In genomic region chr10:59553127-59553649, GRCh38 we compare ENCODE assay signal across 20 cellular contexts.
DNase-seq lines count a peak whose midpoint lies in the region; TF ChIP-seq lines count a peak whose summit lies in the region.
"Had no signal": no experiment of that assay in that cellular context is flagged by ENCODE, and none has a peak within 500 bp of the region (broad histone marks: within the 10 kb centered on the region; RNA-seq: fewer than 3 reads in every experiment).

No MANE protein-coding gene starts in this region.

- no peaks in the 10 kb centered on the region for H4K20me1 ChIP-seq in H9 (ENCODE audit: control insufficient read depth, insufficient read depth, insufficient read length)

- H3K56ac ChIP-seq in H9 (ENCODE audit: insufficient read length, low read depth, low read length): no peak overlapping the region

- H3K14ac ChIP-seq in H9 (ENCODE audit: insufficient read depth, low read length): no peak overlapping the region

- H2BK15ac ChIP-seq in H9 (ENCODE audit: low read depth, low read length): no peak overlapping the region

- intact Hi-C loops in CD4-positive, alpha-beta memory T cell (cut with micrococcal nuclease): no loop called here

- H3K36me3 ChIP-seq in CD4-positive, alpha-beta memory T cell (ENCODE audit: insufficient read depth, low read length): no peaks in the 10 kb centered on the region
- H3K36me3 ChIP-seq in suprapubic skin: no peaks in the 10 kb centered on the region

- H3K4me1 Mint-ChIP-seq in H9 (peaks cover 27 to 35% of the 10 kb centered on the region in 2 experiments), type B pancreatic cell (ENCODE audit: unreplicated experiment) (peaks cover 33% of the 10 kb centered on the region)
- H3K4me1 Mint-ChIP-seq in CD4-positive, alpha-beta memory T cell: no peaks in the 10 kb centered on the region
- H3K4me1 Mint-ChIP-seq: CD14-positive monocyte had no signal

- no peak overlapping the region for H2BK20ac ChIP-seq in H9 (ENCODE audit: low read depth, low read length, poor library complexity, severe bottlenecking)

- no peak overlapping the region for H3K23ac ChIP-seq in H9 (ENCODE audit: insufficient read length, low read depth, low read length)

- no peak overlapping the region for H3K4me3 ChIP-seq in CD4-positive, alpha-beta memory T cell (ENCODE audit: low read length in 2 of 2)
- H3K4me3 ChIP-seq in suprapubic skin: no peak overlapping the region

- no peaks in the 10 kb centered on the region; the same call in 1 of the 2 replicates for H3K27me3 Mint-ChIP-seq in H9 (ENCODE audit: low read depth)
- H3K27me3 Mint-ChIP-seq in CD4-positive, alpha-beta memory T cell: peaks cover 0 to 2% of the 10 kb centered on the region in 2 donors
- H3K27me3 Mint-ChIP-seq in type B pancreatic cell: no peaks in the 10 kb centered on the region

- no peak overlapping the region for H2BK120ac ChIP-seq in H9 (ENCODE audit: low read depth, low read length, poor library complexity, severe bottlenecking)

- no peak overlapping the region for H3K4me2 ChIP-seq in H9 (ENCODE audit: insufficient read depth, insufficient read length, low read length)

- H3K9me3 ChIP-seq in H9 (ENCODE audit: control insufficient read depth, low read depth, low read length): no peaks in the 10 kb centered on the region
- H3K9me3 ChIP-seq in CD4-positive, alpha-beta memory T cell (ENCODE audit: control insufficient read depth in 1 of 2, low read length in 2 of 2): no peaks in the 10 kb centered on the region
- no peaks in the 10 kb centered on the region for H3K9me3 ChIP-seq in suprapubic skin

- H4K5ac ChIP-seq in H9 (ENCODE audit: insufficient read length, low read depth, low read length): no peak overlapping the region

- H2BK5ac ChIP-seq in H9 (ENCODE audit: insufficient read length, low read length): no peak overlapping the region

- TF ChIP-seq POLR2A in suprapubic skin (IDR thresholded peaks at IDR 0.05): no peak

- no peak overlapping the region for H3K9ac ChIP-seq in H9 (ENCODE audit: extremely low read depth, insufficient read length, low read length)

- POLR2A ChIA-PET in CD4-positive, alpha-beta memory T cell (lab: Charles Lee; ENCODE audit: partially characterized antibody): no interaction called here

- H3K4ac ChIP-seq in H9 (ENCODE audit: low read depth, low read length): no peak overlapping the region

- no peak overlapping the region for H2AK5ac ChIP-seq in H9 (ENCODE audit: insufficient read length, low read length)

- H3K23me2 ChIP-seq in H9 (ENCODE audit: insufficient read length, low read depth, low read length, poor library complexity, severe bottlenecking): no peaks in the 10 kb centered on the region

- H3K27ac ChIP-seq in H9 (ENCODE audit: insufficient read length, low read depth, low read length) (no peak overlapping the region), suprapubic skin (no peak overlapping the region)
- H3K27ac ChIP-seq in CD4-positive, alpha-beta memory T cell (ENCODE audit: low read depth, low read length): no peak overlapping the region
- H3K27ac ChIP-seq: RWPE1 had no signal

- peak; percentile 19; the same call in 1 of the 3 replicates for TF ChIP-seq CTCF in H9 (conservative IDR thresholded peaks at IDR 0.05)
- TF ChIP-seq CTCF in type B pancreatic cell (conservative IDR thresholded peaks at IDR 0.05): no peak
- no peak for TF ChIP-seq CTCF in suprapubic skin (IDR thresholded peaks at IDR 0.05)

- no peaks in the 10 kb centered on the region for H3K27me3 ChIP-seq in H9 (ENCODE audit: insufficient read depth, low read length)
- H3K27me3 ChIP-seq in CD4-positive, alpha-beta memory T cell (ENCODE audit: insufficient read depth, low read length): no peaks in the 10 kb centered on the region
- H3K27me3 ChIP-seq in suprapubic skin: no peaks in the 10 kb centered on the region

- H3T11ph ChIP-seq in H9 (ENCODE audit: low read length): no peak overlapping the region

- H3K4me3 Mint-ChIP-seq in H9 (no peak overlapping the region), type B pancreatic cell (no peak overlapping the region)
- H3K4me3 Mint-ChIP-seq in CD4-positive, alpha-beta memory T cell: no peak overlapping the region
- H3K4me3 Mint-ChIP-seq: CD14-positive monocyte had no signal

- TF ChIP-seq EP300 in suprapubic skin (IDR thresholded peaks at IDR 0.05): no peak

- no peak overlapping the region for H3K18ac ChIP-seq in H9 (ENCODE audit: insufficient read length, low read depth, low read length)

- no CpG with 5 or more reads among the region's 4 CpGs for WGBS in H9 (ENCODE audit: extremely low coverage, insufficient read length, low lambda C conversion rate)
- 64% methylated on average over 4 of the region's 4 CpGs for whole genome bisulfite sequencing in suprapubic skin

- DNase-seq in H9: no peak
- peak; percentile 7 for DNase-seq in RPMI7951 (ENCODE audit: low read depth)
- peak; percentile 24 for DNase-seq in medulla oblongata (ENCODE audit: extremely low spot score)
- peak; percentile 60 for DNase-seq in pons (ENCODE audit: low spot score)
- no peak for DNase-seq in CD4-positive, alpha-beta memory T cell
- DNase-seq in type B pancreatic cell (ENCODE audit: extremely low spot score, unreplicated experiment): no peak
- DNase-seq in suprapubic skin (ENCODE audit: low spot score in 2 of 2): no peak
- DNase-seq: AML-193, COR-L47, DMS 273 treated with DMSO at 0.1 percent for 48 hours, DND-41, Kasumi-1, NCI-H1092 treated with DMSO at 0.1 percent for 48 hours, NCI-H146, NCI-H2029 treated with DMSO at 0.1 percent for 48 hours, NCI-H748 treated with DMSO at 0.1 percent for 48 hours, PC-3, SIG-M5 had no signal

- H4K8ac ChIP-seq in H9 (replicated peaks; ENCODE audit: insufficient read length, low read depth, low read length): no peak overlapping the region

- H3K27ac Mint-ChIP-seq in H9 (no peak overlapping the region; a peak in 1 of 7 replicates), type B pancreatic cell (no peak overlapping the region)
- no peak overlapping the region for H3K27ac Mint-ChIP-seq in CD4-positive, alpha-beta memory T cell
- H3K27ac Mint-ChIP-seq: CD14-positive monocyte had no signal

- H3K36me3 Mint-ChIP-seq in H9 (ENCODE audit: insufficient read depth in 1 of 3, low read depth in 3 of 3): no peaks in the 10 kb centered on the region
- no peaks in the 10 kb centered on the region for H3K36me3 Mint-ChIP-seq in CD4-positive, alpha-beta memory T cell
- no peaks in the 10 kb centered on the region for H3K36me3 Mint-ChIP-seq in type B pancreatic cell
- H3K36me3 Mint-ChIP-seq: CD14-positive monocyte had no signal

- CTCF ChIA-PET in CD4-positive, alpha-beta memory T cell (lab: Charles Lee; ENCODE audit: partially characterized antibody): no interaction called here

- no peak overlapping the region for H4K91ac ChIP-seq in H9 (ENCODE audit: insufficient read length, low read depth, low read length)

- no peak overlapping the region for H2BK12ac ChIP-seq in H9 (ENCODE audit: insufficient read length, low read depth, low read length)

- no peaks in the 10 kb centered on the region for H3K79me1 ChIP-seq in H9 (ENCODE audit: insufficient read depth, low read depth, low read length, poor library complexity, severe bottlenecking)

- H3K79me2 ChIP-seq in H9 (ENCODE audit: insufficient read depth, low read length): no peaks in the 10 kb centered on the region

- H2AFZ ChIP-seq in H9 (ENCODE audit: low read length): no peak overlapping the region

- H3K4me1 ChIP-seq in H9 (ENCODE audit: insufficient read depth, low read length): no peaks in the 10 kb centered on the region; the same call in 1 of the 2 replicates
- no peaks in the 10 kb centered on the region for H3K4me1 ChIP-seq in CD4-positive, alpha-beta memory T cell (ENCODE audit: insufficient read depth, low read length)
- H3K4me1 ChIP-seq in suprapubic skin: no peaks in the 10 kb centered on the region

- no peaks in the 10 kb centered on the region for H3K9me3 Mint-ChIP-seq in H9
- peaks cover 0 to 7% (median 0%) of the 10 kb centered on the region in 8 donors for H3K9me3 Mint-ChIP-seq in CD4-positive, alpha-beta memory T cell
- peaks cover 12% of the 10 kb centered on the region for H3K9me3 Mint-ChIP-seq in type B pancreatic cell

Comparison
In these comparisons a context has a peak if more than half of its experiments do, and no peak if none do; other contexts are left out.
1. DNase-seq: peak in RPMI7951 (single experiment), medulla oblongata (single experiment) and pons (single experiment); none in H9 (single experiment), CD4-positive, alpha-beta memory T cell (0 of 5), type B pancreatic cell (single experiment) and suprapubic skin (0 of 2).